Comparison of ENCODE assay signal across 25 cellular contexts in genomic region chr7:5546626-5547025, GRCh38.
"Had no signal": no experiment of that assay in that cellular context is flagged by ENCODE, and none has a peak within 500 bp of the region (broad histone marks: within the 10 kb centered on the region; RNA-seq: fewer than 3 reads in every experiment).

No MANE protein-coding gene starts in this region.

- H3K4me1 ChIP-seq: adrenal gland, ascending aorta, parathyroid adenoma, upper lobe of right lung had no signal

- H3K36me3 ChIP-seq: adrenal gland, ascending aorta, neutrophil, spleen, upper lobe of right lung, WERI-Rb-1 had no signal

- ATAC-seq: natural killer cell, T-cell, upper lobe of right lung had no signal

- H3K9ac ChIP-seq: parathyroid adenoma had no signal

- DNase-seq: activated CD4-positive, alpha-beta T cell treated with anti-CD3 and anti-CD28 coated beads, Interleukin-2, amount 50 U/mL, for 1 hour; activated CD4-positive, CD25-positive, alpha-beta regulatory T cell treated with anti-CD3 and anti-CD28 coated beads, Interleukin-2, amount 50 U/mL, for 72 hours; activated CD8-positive, alpha-beta memory T cell treated with anti-CD3 and anti-CD28 coated beads for 24 hours; activated CD8-positive, alpha-beta memory T cell treated with anti-CD3 and anti-CD28 coated beads, Interleukin-2, amount 50 U/mL, for 4 hours; activated naive CD4-positive, alpha-beta T cell; activated T-cell treated with anti-CD3 and anti-CD28 coated beads, Interleukin-2, amount 50 U/mL, for 24 hours; mammary epithelial cell; natural killer cell; spleen; stimulated activated CD4-positive, alpha-beta T cell treated with anti-CD3 and anti-CD28 coated beads, Interleukin-4, amount 100 ng/mL, for 1 hour; stimulated activated naive CD4-positive, alpha-beta T cell; T-cell; upper lobe of right lung; WERI-Rb-1 had no signal

- H3K27me3 Mint-ChIP-seq: activated naive CD8-positive, alpha-beta T cell; activated T-cell treated with anti-CD3 and anti-CD28 coated beads, Interleukin-2, amount 50 U/mL, for 24 hours; central memory CD8-positive, alpha-beta T cell; T-cell had no signal

- H3K4me3 ChIP-seq: adrenal gland, ascending aorta, coronary artery, spleen, upper lobe of right lung had no signal

- H3K4me3 Mint-ChIP-seq: activated naive CD8-positive, alpha-beta T cell; activated T-cell treated with anti-CD3 and anti-CD28 coated beads, Interleukin-2, amount 50 U/mL, for 24 hours; central memory CD8-positive, alpha-beta T cell; mesothelial cell of epicardium; natural killer cell; T-cell; T-helper 2 cell treated with Interferon-gamma antibody and Interleukin-4, amounts not matched to agents 5 μg/mL and 100 μg/mL, for 36 hours had no signal

- H3K79me2 ChIP-seq: parathyroid adenoma had no signal

- H2AFZ ChIP-seq: parathyroid adenoma had no signal

- H3K9me3 Mint-ChIP-seq: activated T-cell treated with anti-CD3 and anti-CD28 coated beads, Interleukin-2, amount 50 U/mL, for 24 hours; activated T-helper 2 cell treated with anti-CD3 and anti-CD28 coated beads, Interferon-gamma antibody, Interleukin-2, Interleukin-4, amounts not matched to agents 10 μg/mL and 5 μg/mL and 100 μg/mL, durations not matched to agents 14 hours and 24 hours and 36 hours; central memory CD8-positive, alpha-beta T cell; mesothelial cell of epicardium; natural killer cell; T-cell; T-helper 2 cell treated with Interferon-gamma antibody and Interleukin-4, amounts not matched to agents 5 μg/mL and 100 μg/mL, for 36 hours had no signal

- H3K27me3 ChIP-seq: adrenal gland, ascending aorta, neutrophil, spleen, upper lobe of right lung had no signal

- H3K27ac ChIP-seq: adrenal gland, ascending aorta, coronary artery, epithelial cell of prostate, neutrophil, parathyroid adenoma, spleen, upper lobe of right lung, WERI-Rb-1 had no signal

- H3K27ac Mint-ChIP-seq: activated naive CD8-positive, alpha-beta T cell; activated T-cell treated with anti-CD3 and anti-CD28 coated beads, Interleukin-2, amount 50 U/mL, for 24 hours; activated T-helper 2 cell treated with anti-CD3 and anti-CD28 coated beads, Interferon-gamma antibody, Interleukin-2, Interleukin-4, amounts not matched to agents 10 μg/mL and 5 μg/mL and 100 μg/mL, durations not matched to agents 14 hours and 24 hours and 36 hours; mesothelial cell of epicardium; T-cell; T-helper 2 cell treated with Interferon-gamma antibody and Interleukin-4, amounts not matched to agents 5 μg/mL and 100 μg/mL, for 36 hours had no signal

- H3K9me3 ChIP-seq: adrenal gland, ascending aorta, neutrophil, spleen, upper lobe of right lung had no signal

- H3K36me3 Mint-ChIP-seq: activated naive CD8-positive, alpha-beta T cell; mesothelial cell of epicardium; natural killer cell; T-cell had no signal
